ENCODE assay signal across 9 cellular contexts in the genomic region with DNA sequence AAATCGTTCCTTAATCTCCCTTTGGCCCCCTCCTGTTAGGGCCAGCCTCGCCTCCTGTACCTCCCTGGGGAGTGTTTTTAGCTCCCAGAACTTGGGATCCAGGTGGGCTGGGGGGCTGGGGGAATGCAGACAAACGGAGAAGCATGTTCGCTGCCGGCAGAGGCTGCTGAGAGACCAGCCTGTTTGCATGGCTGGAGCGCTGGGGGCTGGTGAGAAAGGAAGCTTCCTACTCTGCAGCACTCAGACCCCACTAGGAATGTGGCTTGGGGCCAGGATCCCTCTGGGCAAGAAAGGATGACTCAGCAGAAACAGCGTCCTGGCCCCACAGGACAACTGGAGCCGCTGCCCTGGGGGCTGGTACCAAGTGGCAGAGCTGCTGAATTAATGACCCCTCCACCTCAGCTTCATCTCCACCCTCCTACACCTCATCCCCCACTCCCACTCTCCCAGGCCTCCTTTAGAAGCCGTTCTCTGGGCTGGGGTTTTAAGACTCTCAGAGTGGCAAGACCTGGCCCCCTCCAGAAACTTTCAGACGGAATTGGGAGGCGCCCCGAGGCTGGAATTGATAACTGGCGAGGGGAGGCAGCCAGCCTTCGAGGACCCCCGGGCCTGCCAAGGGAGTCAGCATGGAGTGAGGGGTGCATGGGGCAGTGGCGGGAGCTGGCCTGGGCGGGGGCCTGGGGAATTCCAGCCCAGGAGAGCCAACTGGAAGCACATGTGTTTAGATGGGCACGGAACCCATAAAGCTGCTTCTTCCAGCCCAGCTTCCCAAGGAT. TPM values are rescaled to one million over a fixed set of nuclear protein-coding genes. Genes with fewer than 3 reads are reported as not detected.
A peak's percentile ranks its signal among the peaks of the same experiment; 100 is the strongest.
DNase-seq lines count a peak whose midpoint lies in the region; ATAC-seq lines count a peak whose summit lies in the region.
"Had no signal": no experiment of that assay in that cellular context is flagged by ENCODE, and none has a peak within 500 bp of the region (broad histone marks: within the 10 kb centered on the region; RNA-seq: fewer than 3 reads in every experiment).

No MANE protein-coding gene starts in this region.

- DNase-seq in DMS 273 treated with DMSO at 0.1 percent for 48 hours (lab: John Stamatoyannopoulos, UW): peak; percentile 71
- peak; percentile 41 for DNase-seq in LoVo (ENCODE audit: low spot score)
- DNase-seq in activated naive CD8-positive, alpha-beta T cell treated with anti-CD3 and anti-CD28 coated beads, Interleukin-2, amount 50 U/mL, for 24 hours: no peak
- peak; percentile 77 for DNase-seq in Right ventricle myocardium superior
- peak; percentile 89 for DNase-seq in posterior vena cava (ENCODE audit: low spot score)
- no peak for DNase-seq in GOT3 (lab: John Stamatoyannopoulos, UW)

- H3K27me3 Mint-ChIP-seq in activated naive CD8-positive, alpha-beta T cell treated with anti-CD3 and anti-CD28 coated beads, Interleukin-2, amount 50 U/mL, for 24 hours: no peaks in the 10 kb centered on the region

- peaks cover 67% of the 10 kb centered on the region for H3K4me1 Mint-ChIP-seq in activated naive CD8-positive, alpha-beta T cell treated with anti-CD3 and anti-CD28 coated beads, Interleukin-2, amount 50 U/mL, for 24 hours

- H3K4me3 Mint-ChIP-seq in activated naive CD8-positive, alpha-beta T cell treated with anti-CD3 and anti-CD28 coated beads, Interleukin-2, amount 50 U/mL, for 24 hours: no peak overlapping the region

- H3K9me3 Mint-ChIP-seq in activated naive CD8-positive, alpha-beta T cell treated with anti-CD3 and anti-CD28 coated beads, Interleukin-2, amount 50 U/mL, for 24 hours: no peaks in the 10 kb centered on the region

- ATAC-seq in activated naive CD8-positive, alpha-beta T cell treated with anti-CD3 and anti-CD28 coated beads, Interleukin-2, amount 50 U/mL, for 24 hours: no peak
- ATAC-seq in Right ventricle myocardium superior (ENCODE audit: poor library complexity) (peak; percentile 60), HG02759 (IDR thresholded peaks at IDR 0.05; ENCODE audit: unreplicated experiment) (no peak), GM21515 (IDR thresholded peaks at IDR 0.05; ENCODE audit: unreplicated experiment) (no peak)

- H3K36me3 Mint-ChIP-seq in activated naive CD8-positive, alpha-beta T cell treated with anti-CD3 and anti-CD28 coated beads, Interleukin-2, amount 50 U/mL, for 24 hours (ENCODE audit: low read depth): no peaks in the 10 kb centered on the region

- intact Hi-C loops in Right ventricle myocardium superior (cut with DNase I) (no loop called here), posterior vena cava (cut with DNase I) (loop anchor here in 1 of 2 donors (10.0 kb wide), 1 partner anchor 123 kb away; a partner anchor contains a TSS)

- H3K27ac Mint-ChIP-seq in activated naive CD8-positive, alpha-beta T cell treated with anti-CD3 and anti-CD28 coated beads, Interleukin-2, amount 50 U/mL, for 24 hours: peak overlapping the region; percentile 59

RNA-seq across cellular contexts. Expression of a gene that starts 28.5 kb away (rescaled TPM):
- not detected for total RNA-seq in Right ventricle myocardium superior
- total RNA-seq in posterior vena cava: not detected
- total RNA-seq: SK-MEL-5 had no signal

RNA-seq across cellular contexts. Expression of a gene that starts 51.4 kb away (rescaled TPM):
- total RNA-seq in Right ventricle myocardium superior (112 TPM), posterior vena cava (10 to 100 TPM; 35.1 to 52.2 TPM)

Comparison
In these comparisons a context has a peak if more than half of its experiments do, and no peak if none do; other contexts are left out.
1. DNase-seq: peak in DMS 273 treated with DMSO at 0.1 percent for 48 hours (single experiment), LoVo (single experiment), Right ventricle myocardium superior (single experiment) and posterior vena cava (single experiment); none in activated naive CD8-positive, alpha-beta T cell treated with anti-CD3 and anti-CD28 coated beads, Interleukin-2, amount 50 U/mL, for 24 hours (single experiment) and GOT3 (single experiment).